ENCODE assay signal across 9 cellular contexts in the genomic region with DNA sequence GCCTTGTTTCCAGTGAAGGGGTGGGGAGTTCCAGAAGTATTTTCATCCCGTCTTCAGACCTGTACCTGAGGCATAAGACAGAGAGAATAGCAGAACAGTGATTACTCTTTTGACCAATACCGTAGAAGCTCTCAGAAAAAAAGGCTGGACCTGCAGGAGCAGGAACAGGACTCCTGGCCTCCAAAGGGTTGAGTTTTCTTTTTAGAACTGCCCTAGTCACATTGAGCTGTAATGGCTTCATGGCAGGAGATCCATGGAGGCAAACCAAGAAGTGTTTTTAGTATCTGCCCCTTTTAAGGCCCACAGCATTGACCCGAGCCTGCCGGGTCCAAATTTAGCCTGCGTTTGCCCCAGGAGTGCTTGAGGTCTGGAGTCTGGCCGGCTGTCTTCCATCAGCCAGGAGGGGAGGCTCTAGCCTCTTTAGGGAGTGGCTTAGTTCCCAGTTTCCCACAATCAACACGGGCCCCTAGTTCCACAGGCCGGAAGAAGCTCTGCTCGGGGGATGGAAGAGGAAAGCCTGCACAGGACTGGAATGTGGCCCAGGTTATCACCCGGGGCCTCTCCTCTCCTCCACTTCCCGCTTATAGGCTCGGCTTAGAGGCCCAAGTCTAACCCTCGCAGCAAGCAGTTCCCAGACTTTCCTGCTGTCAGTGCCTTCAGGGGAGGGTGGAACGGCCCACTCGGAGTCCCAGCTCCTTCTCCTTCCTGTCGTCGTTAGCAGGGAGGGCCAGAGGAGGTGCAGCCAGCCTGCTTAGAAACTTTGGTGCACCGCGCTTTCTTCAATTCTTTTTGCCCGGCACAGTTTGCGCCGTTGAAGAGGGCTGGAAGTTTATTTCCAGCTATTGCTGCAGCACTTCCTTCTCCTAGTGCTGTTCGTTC.
A peak's percentile ranks its signal among the peaks of the same experiment; 100 is the strongest.
DNase-seq lines count a peak whose midpoint lies in the region; ATAC-seq and TF ChIP-seq lines count a peak whose summit lies in the region.
"Had no signal": no experiment of that assay in that cellular context is flagged by ENCODE, and none has a peak within 500 bp of the region (broad histone marks: within the 10 kb centered on the region; RNA-seq: fewer than 3 reads in every experiment).

No MANE protein-coding gene starts in this region.

- intact Hi-C loops in left cardiac atrium (cut with DNase I) (no loop called here), psoas muscle (cut with DNase I) (no loop called here)

- DNase-seq in DND-41 (no peak), left cardiac atrium (peak; percentile 83), psoas muscle (peak; percentile 63 to 65), occipital lobe (lab: John Stamatoyannopoulos, UW) (no peak), COR-L47 (lab: John Stamatoyannopoulos, UW) (no peak)
- no peak for DNase-seq in activated CD8-positive, alpha-beta T cell treated with anti-CD3 and anti-CD28 coated beads, Interleukin-2, amount 10 ng/mL, durations not matched to agents 7 days and 5 days
- DNase-seq: anterior cingulate cortex had no signal

- H3K4me3 ChIP-seq in DND-41 (ENCODE audit: low read depth in 1 of 2, low read length in 2 of 2) (no peak overlapping the region), psoas muscle (peak overlapping the region; percentile 41)

- H3K4me1 ChIP-seq in DND-41 (ENCODE audit: insufficient read depth, low read length) (peaks cover 62% of the 10 kb centered on the region), psoas muscle (peaks cover 37% of the 10 kb centered on the region)

- H3K27ac ChIP-seq in DND-41 (ENCODE audit: low read length) (peak overlapping the region; percentile 81), psoas muscle (peak overlapping the region; percentile 74)

- H3K9me3 ChIP-seq in DND-41 (ENCODE audit: insufficient read depth, low read length, severe bottlenecking) (no peaks in the 10 kb centered on the region), psoas muscle (no peaks in the 10 kb centered on the region)

- 30 to 51% (median 49%) methylated on average over 23 of the region's 23 CpGs for WGBS in psoas muscle, 3 donors

- peaks cover 3% of the 10 kb centered on the region for H3K36me3 Mint-ChIP-seq in activated CD8-positive, alpha-beta T cell treated with anti-CD3 and anti-CD28 coated beads, Interleukin-2, amount 10 ng/mL, durations not matched to agents 7 days and 5 days (ENCODE audit: low read depth)

- peak overlapping the region; percentile 41 for H3K27ac Mint-ChIP-seq in activated CD8-positive, alpha-beta T cell treated with anti-CD3 and anti-CD28 coated beads, Interleukin-2, amount 10 ng/mL, durations not matched to agents 7 days and 5 days

- peak overlapping the region; percentile 65 for H3K4me2 ChIP-seq in DND-41 (ENCODE audit: insufficient read depth, low read length)

- H3K79me2 ChIP-seq in DND-41 (ENCODE audit: insufficient read depth, low read length), result peaks cover 96% of the 10 kb centered on the region

- H3K9me3 Mint-ChIP-seq in activated CD8-positive, alpha-beta T cell treated with anti-CD3 and anti-CD28 coated beads, Interleukin-2, amount 10 ng/mL, durations not matched to agents 7 days and 5 days (ENCODE audit: insufficient read depth), result no peaks in the 10 kb centered on the region

- CTCF ChIA-PET in activated CD8-positive, alpha-beta T cell treated with anti-CD3 and anti-CD28 coated beads, Interleukin-2, amount 10 ng/mL, durations not matched to agents 7 days and 5 days (lab: Charles Lee), result interaction anchor here (1.4 to 2.9 kb wide), 6 partner anchors 11 to 224 kb away, joined by 3 to 13 read pairs (median 8); no protein-coding TSS in a partner anchor

- peak overlapping the region; percentile 14 for H3K4me3 Mint-ChIP-seq in activated CD8-positive, alpha-beta T cell treated with anti-CD3 and anti-CD28 coated beads, Interleukin-2, amount 10 ng/mL, durations not matched to agents 7 days and 5 days

- H3K9ac ChIP-seq in DND-41 (ENCODE audit: low read depth, low read length), result peak overlapping the region; percentile 44

- H3K36me3 ChIP-seq in DND-41 (ENCODE audit: insufficient read depth, low read length), result peaks cover 32% of the 10 kb centered on the region
- no peaks in the 10 kb centered on the region for H3K36me3 ChIP-seq in psoas muscle (ENCODE audit: insufficient read depth in 1 of 2, low read depth in 1 of 2)

- H2AFZ ChIP-seq in DND-41 (ENCODE audit: low read depth, low read length), result no peak overlapping the region

- H3K27me3 ChIP-seq in DND-41 (ENCODE audit: insufficient read depth, low read length, poor library complexity) (no peaks in the 10 kb centered on the region), psoas muscle (ENCODE audit: insufficient read depth in 3 of 3, low read length in 2 of 3) (no peaks in the 10 kb centered on the region)

- TF ChIP-seq CTCF in DND-41 (IDR thresholded peaks at IDR 0.05; ENCODE audit: borderline replicate concordance, extremely low read depth, low read length, poor library complexity, severe bottlenecking) (no peak), psoas muscle (IDR thresholded peaks at IDR 0.05) (no peak)

- no peak for ATAC-seq in DND-41 (ENCODE audit: insufficient read depth, low read depth)
- ATAC-seq in activated CD8-positive, alpha-beta T cell treated with anti-CD3 and anti-CD28 coated beads, Interleukin-2, amount 10 ng/mL, durations not matched to agents 7 days and 5 days, result no peak
- peak; percentile 83 to 87 for ATAC-seq in left cardiac atrium
- ATAC-seq in psoas muscle, result peak; percentile 31 to 64 (median 62)
- no peak for ATAC-seq in GM18520 (IDR thresholded peaks at IDR 0.05; ENCODE audit: unreplicated experiment)
- ATAC-seq in GM19023 (IDR thresholded peaks at IDR 0.05; ENCODE audit: unreplicated experiment), result no peak

- no peaks in the 10 kb centered on the region for H3K27me3 Mint-ChIP-seq in activated CD8-positive, alpha-beta T cell treated with anti-CD3 and anti-CD28 coated beads, Interleukin-2, amount 10 ng/mL, durations not matched to agents 7 days and 5 days (ENCODE audit: low read depth)

- H4K20me1 ChIP-seq in DND-41 (ENCODE audit: insufficient read depth, low read length), result peaks cover 74% of the 10 kb centered on the region

- POLR2A ChIA-PET in activated CD8-positive, alpha-beta T cell treated with anti-CD3 and anti-CD28 coated beads, Interleukin-2, amount 10 ng/mL, durations not matched to agents 7 days and 5 days (lab: Charles Lee), result interaction anchor here (1.3 to 1.5 kb wide), 2 partner anchors 17 to 129 kb away, joined by 5 to 6 read pairs; a partner anchor contains a TSS

- peaks cover 21% of the 10 kb centered on the region for H3K4me1 Mint-ChIP-seq in activated CD8-positive, alpha-beta T cell treated with anti-CD3 and anti-CD28 coated beads, Interleukin-2, amount 10 ng/mL, durations not matched to agents 7 days and 5 days (ENCODE audit: low read depth)

Comparison
In these comparisons a context has a peak if more than half of its experiments do, and no peak if none do; other contexts are left out.
1. ATAC-seq: peak in left cardiac atrium (2 of 2) and psoas muscle (4 of 4); none in DND-41 (single experiment), activated CD8-positive, alpha-beta T cell treated with anti-CD3 and anti-CD28 coated beads, Interleukin-2, amount 10 ng/mL, durations not matched to agents 7 days and 5 days (single experiment), GM18520 (single experiment) and GM19023 (single experiment).
2. DNase-seq: peak in left cardiac atrium (single experiment) and psoas muscle (2 of 2); none in DND-41 (single experiment), activated CD8-positive, alpha-beta T cell treated with anti-CD3 and anti-CD28 coated beads, Interleukin-2, amount 10 ng/mL, durations not matched to agents 7 days and 5 days (single experiment), occipital lobe (single experiment) and COR-L47 (single experiment).